35 cellular contexts compared by ENCODE assay signal in genomic region chr7:156442503-156442902, GRCh38.
"Had no signal": no experiment of that assay in that cellular context is flagged by ENCODE, and none has a peak within 500 bp of the region (broad histone marks: within the 10 kb centered on the region; RNA-seq: fewer than 3 reads in every experiment).

No MANE protein-coding gene starts in this region.

- H3K36me3 ChIP-seq: ascending aorta, cardiac muscle cell had no signal

- H3K27me3 Mint-ChIP-seq: activated CD4-positive, alpha-beta memory T cell treated with anti-CD3 and anti-CD28 coated beads, Interleukin-2, amount 10 ng/mL, durations not matched to agents 7 days and 5 days; activated CD4-positive, alpha-beta T cell treated with anti-CD3 and anti-CD28 coated beads, Interleukin-2, amount 10 ng/mL, durations not matched to agents 7 days and 5 days; activated naive CD8-positive, alpha-beta T cell treated with anti-CD3 and anti-CD28 coated beads, Interleukin-2, amount 50 U/mL, for 24 hours had no signal

- H3K9me3 ChIP-seq: ascending aorta had no signal

- H3K9me3 Mint-ChIP-seq: activated CD4-positive, alpha-beta memory T cell treated with anti-CD3 and anti-CD28 coated beads, Interleukin-2, amount 10 ng/mL, durations not matched to agents 7 days and 5 days; activated CD4-positive, alpha-beta T cell treated with anti-CD3 and anti-CD28 coated beads, Interleukin-2, amount 10 ng/mL, durations not matched to agents 7 days and 5 days; activated naive CD4-positive, alpha-beta T cell treated with anti-CD3 and anti-CD28 coated beads, Interleukin-2, amount 10 ng/mL, durations not matched to agents 7 days and 5 days; activated naive CD4-positive, alpha-beta T cell treated with anti-CD3 and anti-CD28 coated beads, Interleukin-2, amount 50 U/mL, for 24 hours; activated naive CD8-positive, alpha-beta T cell treated with anti-CD3 and anti-CD28 coated beads, Interleukin-2, amount 10 ng/mL, durations not matched to agents 7 days and 5 days; activated naive CD8-positive, alpha-beta T cell treated with anti-CD3 and anti-CD28 coated beads, Interleukin-2, amount 50 U/mL, for 24 hours; activated T-cell treated with anti-CD3 and anti-CD28 coated beads, Interleukin-2, amount 50 U/mL, for 24 hours; activated T-helper 2 cell treated with anti-CD3 and anti-CD28 coated beads, Interferon-gamma antibody, Interleukin-2, Interleukin-4, amounts not matched to agents 10 μg/mL and 5 μg/mL and 100 μg/mL, durations not matched to agents 14 hours and 24 hours and 36 hours; brain; central memory CD8-positive, alpha-beta T cell; T-helper 1 cell treated with Interleukin-12 subunit alpha and Interleukin-12 subunit beta and Interleukin-4 antibody, amounts not matched to agents 30 μg/mL and 1 μg/mL, for 36 hours; T-helper 2 cell treated with Interferon-gamma antibody and Interleukin-4, amounts not matched to agents 5 μg/mL and 100 μg/mL, for 36 hours had no signal

- H3K4me1 ChIP-seq: ascending aorta had no signal

- ATAC-seq: activated CD4-positive, alpha-beta T cell treated with anti-CD3 and anti-CD28 coated beads for 36 hours; activated CD4-positive, CD25-positive, alpha-beta regulatory T cell treated with anti-CD3 and anti-CD28 coated beads, Interleukin-2, amount 50 U/mL, for 24 hours; activated CD8-positive, alpha-beta memory T cell treated with anti-CD3 and anti-CD28 coated beads, Interleukin-2, amount 10 ng/mL, durations not matched to agents 7 days and 5 days; activated CD8-positive, alpha-beta T cell treated with anti-CD3 and anti-CD28 coated beads, Interleukin-2, amount 10 ng/mL, durations not matched to agents 7 days and 5 days; activated naive CD8-positive, alpha-beta T cell treated with anti-CD3 and anti-CD28 coated beads, Interleukin-2, amount 50 U/mL, for 24 hours had no signal

- H3K36me3 Mint-ChIP-seq: activated CD8-positive, alpha-beta memory T cell treated with anti-CD3 and anti-CD28 coated beads, Interleukin-2, amount 10 ng/mL, durations not matched to agents 7 days and 5 days; activated naive CD4-positive, alpha-beta T cell treated with anti-CD3 and anti-CD28 coated beads, Interleukin-2, amount 10 ng/mL, durations not matched to agents 7 days and 5 days; activated naive CD4-positive, alpha-beta T cell treated with anti-CD3 and anti-CD28 coated beads, Interleukin-2, amount 50 U/mL, for 24 hours; activated naive CD8-positive, alpha-beta T cell; activated naive CD8-positive, alpha-beta T cell treated with anti-CD3 and anti-CD28 coated beads, Interleukin-2, amount 10 ng/mL, durations not matched to agents 7 days and 5 days; brain had no signal

- H3K4me3 ChIP-seq: ascending aorta, cardiac muscle cell had no signal

- H3K27me3 ChIP-seq: ascending aorta, cardiac muscle cell had no signal

- H3K27ac ChIP-seq: ascending aorta, cardiac muscle cell had no signal

- H3K4me1 Mint-ChIP-seq: activated CD4-positive, alpha-beta memory T cell treated with anti-CD3 and anti-CD28 coated beads, Interleukin-2, amount 10 ng/mL, durations not matched to agents 7 days and 5 days; activated CD4-positive, alpha-beta T cell treated with anti-CD3 and anti-CD28 coated beads for 36 hours; activated CD4-positive, alpha-beta T cell treated with anti-CD3 and anti-CD28 coated beads, Interleukin-2, amount 10 ng/mL, durations not matched to agents 7 days and 5 days; activated CD8-positive, alpha-beta memory T cell treated with anti-CD3 and anti-CD28 coated beads, Interleukin-2, amount 10 ng/mL, durations not matched to agents 7 days and 5 days; activated naive CD4-positive, alpha-beta T cell treated with anti-CD3 and anti-CD28 coated beads, Interleukin-2, amount 10 ng/mL, durations not matched to agents 7 days and 5 days; activated naive CD4-positive, alpha-beta T cell treated with anti-CD3 and anti-CD28 coated beads, Interleukin-2, amount 50 U/mL, for 24 hours; activated naive CD8-positive, alpha-beta T cell treated with anti-CD3 and anti-CD28 coated beads, Interleukin-2, amount 10 ng/mL, durations not matched to agents 7 days and 5 days; activated naive CD8-positive, alpha-beta T cell treated with anti-CD3 and anti-CD28 coated beads, Interleukin-2, amount 50 U/mL, for 24 hours; central memory CD8-positive, alpha-beta T cell had no signal

- H3K27ac Mint-ChIP-seq: activated CD4-positive, alpha-beta memory T cell treated with anti-CD3 and anti-CD28 coated beads, Interleukin-2, amount 10 ng/mL, durations not matched to agents 7 days and 5 days; activated CD4-positive, alpha-beta T cell treated with anti-CD3 and anti-CD28 coated beads for 36 hours; activated CD4-positive, alpha-beta T cell treated with anti-CD3 and anti-CD28 coated beads, Interleukin-2, amount 10 ng/mL, durations not matched to agents 7 days and 5 days; activated CD8-positive, alpha-beta memory T cell treated with anti-CD3 and anti-CD28 coated beads, Interleukin-2, amount 10 ng/mL, durations not matched to agents 7 days and 5 days; activated CD8-positive, alpha-beta T cell treated with anti-CD3 and anti-CD28 coated beads, Interleukin-2, amount 10 ng/mL, durations not matched to agents 7 days and 5 days; activated naive CD4-positive, alpha-beta T cell treated with anti-CD3 and anti-CD28 coated beads, Interleukin-2, amount 10 ng/mL, durations not matched to agents 7 days and 5 days; activated naive CD4-positive, alpha-beta T cell treated with anti-CD3 and anti-CD28 coated beads, Interleukin-2, amount 50 U/mL, for 24 hours; activated naive CD8-positive, alpha-beta T cell; activated naive CD8-positive, alpha-beta T cell treated with anti-CD3 and anti-CD28 coated beads, Interleukin-2, amount 10 ng/mL, durations not matched to agents 7 days and 5 days; activated naive CD8-positive, alpha-beta T cell treated with anti-CD3 and anti-CD28 coated beads, Interleukin-2, amount 50 U/mL, for 24 hours; activated T-cell treated with anti-CD3 and anti-CD28 coated beads, Interleukin-2, amount 50 U/mL, for 24 hours; activated T-helper 2 cell treated with anti-CD3 and anti-CD28 coated beads, Interferon-gamma antibody, Interleukin-2, Interleukin-4, amounts not matched to agents 10 μg/mL and 5 μg/mL and 100 μg/mL, durations not matched to agents 14 hours and 24 hours and 36 hours; brain; T-helper 1 cell treated with Interleukin-12 subunit alpha and Interleukin-12 subunit beta and Interleukin-4 antibody, amounts not matched to agents 30 μg/mL and 1 μg/mL, for 36 hours; T-helper 2 cell treated with Interferon-gamma antibody and Interleukin-4, amounts not matched to agents 5 μg/mL and 100 μg/mL, for 36 hours had no signal

- H3K4me3 Mint-ChIP-seq: activated CD4-positive, alpha-beta memory T cell treated with anti-CD3 and anti-CD28 coated beads, Interleukin-2, amount 10 ng/mL, durations not matched to agents 7 days and 5 days; activated CD4-positive, alpha-beta T cell treated with anti-CD3 and anti-CD28 coated beads for 36 hours; activated CD4-positive, alpha-beta T cell treated with anti-CD3 and anti-CD28 coated beads, Interleukin-2, amount 10 ng/mL, durations not matched to agents 7 days and 5 days; activated CD8-positive, alpha-beta memory T cell treated with anti-CD3 and anti-CD28 coated beads, Interleukin-2, amount 10 ng/mL, durations not matched to agents 7 days and 5 days; activated CD8-positive, alpha-beta T cell treated with anti-CD3 and anti-CD28 coated beads, Interleukin-2, amount 10 ng/mL, durations not matched to agents 7 days and 5 days; activated naive CD4-positive, alpha-beta T cell treated with anti-CD3 and anti-CD28 coated beads, Interleukin-2, amount 10 ng/mL, durations not matched to agents 7 days and 5 days; activated naive CD4-positive, alpha-beta T cell treated with anti-CD3 and anti-CD28 coated beads, Interleukin-2, amount 50 U/mL, for 24 hours; activated naive CD8-positive, alpha-beta T cell; activated naive CD8-positive, alpha-beta T cell treated with anti-CD3 and anti-CD28 coated beads, Interleukin-2, amount 10 ng/mL, durations not matched to agents 7 days and 5 days; activated naive CD8-positive, alpha-beta T cell treated with anti-CD3 and anti-CD28 coated beads, Interleukin-2, amount 50 U/mL, for 24 hours; activated T-cell treated with anti-CD3 and anti-CD28 coated beads, Interleukin-2, amount 50 U/mL, for 24 hours; brain; central memory CD8-positive, alpha-beta T cell; T-helper 1 cell treated with Interleukin-12 subunit alpha and Interleukin-12 subunit beta and Interleukin-4 antibody, amounts not matched to agents 30 μg/mL and 1 μg/mL, for 36 hours; T-helper 2 cell treated with Interferon-gamma antibody and Interleukin-4, amounts not matched to agents 5 μg/mL and 100 μg/mL, for 36 hours had no signal

- DNase-seq: activated CD4-positive, alpha-beta memory T cell treated with anti-CD3 and anti-CD28 coated beads, Interleukin-2, amount 10 ng/mL, durations not matched to agents 7 days and 5 days; activated CD4-positive, alpha-beta T cell treated with anti-CD3 and anti-CD28 coated beads for 1 hour; activated CD4-positive, alpha-beta T cell treated with anti-CD3 and anti-CD28 coated beads for 36 hours; activated CD4-positive, alpha-beta T cell treated with anti-CD3 and anti-CD28 coated beads for 48 hours; activated CD4-positive, alpha-beta T cell treated with anti-CD3 and anti-CD28 coated beads, Interleukin-2, amount 10 ng/mL, durations not matched to agents 7 days and 5 days; activated CD4-positive, alpha-beta T cell treated with anti-CD3 and anti-CD28 coated beads, Interleukin-2, amount 50 U/mL, for 48 hours; activated CD4-positive, CD25-positive, alpha-beta regulatory T cell; activated CD8-positive, alpha-beta memory T cell treated with anti-CD3 and anti-CD28 coated beads for 24 hours; activated CD8-positive, alpha-beta memory T cell treated with anti-CD3 and anti-CD28 coated beads, Interleukin-2, amount 10 ng/mL, durations not matched to agents 7 days and 5 days; activated CD8-positive, alpha-beta memory T cell treated with anti-CD3 and anti-CD28 coated beads, Interleukin-2, amount 50 U/mL, for 48 hours; activated CD8-positive, alpha-beta T cell treated with anti-CD3 and anti-CD28 coated beads, Interleukin-2, amount 10 ng/mL, durations not matched to agents 7 days and 5 days; activated effector memory CD4-positive, alpha-beta T cell treated with Interleukin-2 at 50 U/mL for 16 hours; activated gamma-delta T cell; activated naive CD4-positive, alpha-beta T cell treated with anti-CD3 and anti-CD28 coated beads, Interleukin-2, amount 10 ng/mL, durations not matched to agents 7 days and 5 days; activated naive CD4-positive, alpha-beta T cell treated with Interleukin-2 at 50 U/mL for 16 hours; activated naive CD8-positive, alpha-beta T cell treated with anti-CD3 and anti-CD28 coated beads, Interleukin-2, amount 10 ng/mL, durations not matched to agents 7 days and 5 days; activated naive CD8-positive, alpha-beta T cell treated with anti-CD3 and anti-CD28 coated beads, Interleukin-2, amount 50 U/mL, for 24 hours; activated T-cell treated with anti-CD3 and anti-CD28 coated beads, Interleukin-2, amount 50 U/mL, for 24 hours; activated T-cell treated with anti-CD3 and anti-CD28 coated beads, Interleukin-2, amount 50 U/mL, for 48 hours; amygdala; anterior cingulate cortex; caudate nucleus; cerebellar nuclear complex; T-helper 2 cell; T-helper 9 cell had no signal
